ENCODE assay signal across 8 cellular contexts in genomic region chr1:225882008-225882698, GRCh38. TPM values are rescaled to one million over a fixed set of nuclear protein-coding genes. Genes with fewer than 3 reads are reported as not detected.
A peak's percentile ranks its signal among the peaks of the same experiment; 100 is the strongest.
DNase-seq lines count a peak whose midpoint lies in the region; ATAC-seq and TF ChIP-seq lines count a peak whose summit lies in the region.

Gene TMEM63A, minus strand, starts transcription at chr1:225882380. Its CDS starts 4,800 bp downstream, at chr1:225877580.

- peaks cover 6% of the 10 kb centered on the region for H3K4me1 ChIP-seq in A673 (ENCODE audit: insufficient read depth, low read length, poor library complexity, severe bottlenecking)
- H3K4me1 ChIP-seq in endocrine pancreas (ENCODE audit: control insufficient read depth, insufficient read depth, low read length): no peaks in the 10 kb centered on the region
- H3K4me1 ChIP-seq in mesodermal cell (ENCODE audit: control insufficient read depth, insufficient read depth, low read length, poor library complexity, severe bottlenecking): peaks cover 9% of the 10 kb centered on the region

- WGBS in mesodermal cell (ENCODE audit: insufficient coverage in 2 of 2), 2 experiments: 0% methylated on average over 61 to 63 of the region's 63 CpGs

- H3K36me3 ChIP-seq in A673 (ENCODE audit: insufficient read depth, low read length, poor library complexity, severe bottlenecking): no peaks in the 10 kb centered on the region
- H3K36me3 ChIP-seq in endocrine pancreas (ENCODE audit: control insufficient read depth, insufficient read depth, low read length): no peaks in the 10 kb centered on the region
- peaks cover 2% of the 10 kb centered on the region for H3K36me3 ChIP-seq in mesodermal cell (ENCODE audit: control insufficient read depth, insufficient read depth, low read length)

- H3K27ac ChIP-seq in A673 (ENCODE audit: low read depth, low read length, poor library complexity, severe bottlenecking) (peak within 1 kb of the TSS; percentile 67), mesodermal cell (ENCODE audit: low read depth, low read length, severe bottlenecking) (no peak within 1 kb of the TSS)

- intact Hi-C loops in A673 (cut with micrococcal nuclease; ENCODE audit: unreplicated experiment): no loop called here

- ATAC-seq in GM18505 (IDR thresholded peaks at IDR 0.05; ENCODE audit: unreplicated experiment): peak; percentile 68
- peak; percentile 58 for ATAC-seq in HG02973 (IDR thresholded peaks at IDR 0.05; ENCODE audit: unreplicated experiment)

- CTCF ChIA-PET in A673 (lab: Charles Lee): interaction anchor here (0.6 to 1.3 kb wide), 5 partner anchors 29 to 1067 kb away, joined by 3 to 4 read pairs (median 3); partner anchors contain the start of gene SRP9

- TF ChIP-seq CTCF in A673 (conservative IDR thresholded peaks at IDR 0.05; ENCODE audit: low read depth, low read length): peak; percentile 43

- H3K27me3 ChIP-seq in A673 (replicated peaks; ENCODE audit: insufficient read depth, low read depth, low read length, poor library complexity) (no peaks in the 10 kb centered on the region), endocrine pancreas (ENCODE audit: control insufficient read depth, insufficient read depth, low read length) (no peaks in the 10 kb centered on the region)

- H3K4me3 ChIP-seq in A673 (ENCODE audit: low read depth, low read length, poor library complexity, severe bottlenecking) (peak within 1 kb of the TSS; percentile 78), endocrine pancreas (ENCODE audit: control insufficient read depth, insufficient read depth, low read length) (no peak within 1 kb of the TSS), mesodermal cell (ENCODE audit: extremely low read depth, insufficient read depth, low read length, poor library complexity, severe bottlenecking) (peak within 1 kb of the TSS; percentile 62)

- H3K9me3 ChIP-seq in A673 (ENCODE audit: low read depth, low read length, poor library complexity, severe bottlenecking) (no peaks in the 10 kb centered on the region), endocrine pancreas (ENCODE audit: control insufficient read depth, low read length) (no peaks in the 10 kb centered on the region), mesodermal cell (ENCODE audit: control insufficient read depth, low read length) (no peaks in the 10 kb centered on the region)

- H3K9ac ChIP-seq in endocrine pancreas (ENCODE audit: control insufficient read depth, insufficient read depth, low read length): peak within 1 kb of the TSS; percentile 47

- POLR2A ChIA-PET in A673 (lab: Charles Lee; ENCODE audit: low non-redundant PET): no interaction called here

- BruUV-seq in A673 (replicated peaks; lab: Mats Ljungman, UMichigan): no TSS peak

- DNase-seq in A673 (ENCODE audit: low spot score): peak; percentile 90
- DNase-seq in NCI-H774 (lab: John Stamatoyannopoulos, UW): peak; percentile 49
- peak; percentile 70 to 72 (median 71) for DNase-seq in activated CD8-positive, alpha-beta memory T cell treated with anti-CD3 and anti-CD28 coated beads for 48 hours (ENCODE audit: low read depth in 2 of 3, low spot score in 2 of 3)
- peak; percentile 77 to 80 for DNase-seq in stimulated activated CD8-positive, alpha-beta memory T cell treated with anti-CD3 and anti-CD28 coated beads, Interleukin-15, amount 100 ng/mL, for 48 hours (ENCODE audit: low read depth in 2 of 2)

- peak; percentile 70 for TF ChIP-seq POLR2A in GM18505 (IDR thresholded peaks at IDR 0.05; ENCODE audit: borderline replicate concordance, extremely low read depth, insufficient read depth, insufficient read length)

RNA-seq across cellular contexts. Expression of gene TMEM63A, which starts in this region (rescaled TPM):
- 25.3 and 31.2 TPM in 2 replicates for total RNA-seq in A673 (2021)
- 27.9 TPM for polyA plus RNA-seq in mesodermal cell (2013, experiment 1 of 2)
- 22.4 TPM for polyA plus RNA-seq in mesodermal cell (2013, experiment 2 of 2)
